Comparison of ENCODE assay signal across 1 cellular context in genomic region chr10:30357806-30358205, GRCh38.
TF ChIP-seq lines count a peak whose summit lies in the region.

No MANE protein-coding gene starts in this region.

TF ChIP-seq in HepG2, 621 proteins besides CTCF, POLR2A, EP300 and RAD21:
- no peak for TF ChIP-seq ZNF549 (CRISPR knock-in tag; IDR thresholded peaks at IDR 0.05)
- TF ChIP-seq MTERF4 (CRISPR knock-in tag; IDR thresholded peaks at IDR 0.05), result no peak
- TF ChIP-seq ZNF678 (CRISPR knock-in tag; IDR thresholded peaks at IDR 0.05), result no peak
